ENCODE assay signal across 25 cellular contexts in genomic region chr5:17794201-17794600, GRCh38.
"Had no signal": no experiment of that assay in that cellular context is flagged by ENCODE, and none has a peak within 500 bp of the region (broad histone marks: within the 10 kb centered on the region; RNA-seq: fewer than 3 reads in every experiment).

No MANE protein-coding gene starts in this region.

- H3K36me3 ChIP-seq: left ventricle myocardium inferior, ovary, stomach, thyroid gland, transverse colon, upper lobe of left lung, vagina had no signal

- H3K27ac ChIP-seq: left ventricle myocardium inferior, ovary, skin epidermis, stomach, testis, thyroid gland, transverse colon, upper lobe of left lung, vagina had no signal

- DNase-seq: islet precursor cell; left ventricle myocardium inferior; mesendoderm; naive B cell; ovary; retina; right cardiac atrium; stimulated activated CD4-positive, alpha-beta T cell treated with anti-CD3 and anti-CD28 coated beads, Interleukin-12 subunit alpha, Interleukin-12 subunit beta, amount 100 ng/mL, for 4 hours; stimulated activated CD4-positive, alpha-beta T cell treated with anti-CD3 and anti-CD28 coated beads, Interleukin-15, amount 100 ng/mL, for 24 hours; stimulated activated CD4-positive, alpha-beta T cell treated with anti-CD3 and anti-CD28 coated beads, Interleukin-2, amount 100 ng/mL, for 24 hours; stimulated activated CD4-positive, alpha-beta T cell treated with anti-CD3 and anti-CD28 coated beads, Interleukin-4, amount 100 ng/mL, for 1 hour; stimulated activated naive CD8-positive, alpha-beta T cell treated with anti-CD3 and anti-CD28 coated beads, Interleukin-15, Interleukin-2, amounts not matched to agents 100 U/mL and 50 U/mL, for 24 hours; stomach; testis; thyroid gland; transverse colon; upper lobe of left lung had no signal

- H3K4me3 ChIP-seq: left ventricle myocardium inferior, lung, ovary, skin epidermis, stomach, testis, thyroid gland, transverse colon, upper lobe of left lung, vagina had no signal

- H3K9me3 ChIP-seq: ovary, testis, thyroid gland, transverse colon, upper lobe of left lung, vagina had no signal

- H3K27ac Mint-ChIP-seq: mesothelial cell of epicardium; naive B cell; natural killer cell treated with Interleukin-12 subunit alpha and Interleukin-12 subunit beta and Interleukin-15 and Interleukin-18, amount 100 ng/mL, for 72 hours; progenitor cell of endocrine pancreas; stimulated activated naive B cell treated with anti-CD40 and anti-IgM and Interleukin-4, amounts not matched to agents 10 μg/mL and 1 μg/mL and 100 μg/mL, for 72 hours had no signal

- ATAC-seq: natural killer cell treated with Interleukin-12 subunit alpha and Interleukin-12 subunit beta and Interleukin-15 and Interleukin-18, amount 100 ng/mL, for 72 hours; right cardiac atrium; sciatic nerve; stimulated activated naive CD8-positive, alpha-beta T cell treated with anti-CD3 and anti-CD28 coated beads, Interleukin-15, Interleukin-2, amounts not matched to agents 100 U/mL and 50 U/mL, for 24 hours had no signal

- H3K4me1 ChIP-seq: left ventricle myocardium inferior, stomach, testis, thyroid gland, transverse colon, upper lobe of left lung, vagina had no signal

- H3K36me3 Mint-ChIP-seq: mesothelial cell of epicardium; naive B cell; stimulated activated naive B cell treated with anti-CD40 and anti-IgM and Interleukin-4, amounts not matched to agents 10 μg/mL and 1 μg/mL and 100 μg/mL, for 72 hours had no signal

- H3K27me3 Mint-ChIP-seq: naive B cell; natural killer cell treated with Interleukin-12 subunit alpha and Interleukin-12 subunit beta and Interleukin-15 and Interleukin-18, amount 100 ng/mL, for 72 hours; progenitor cell of endocrine pancreas; stimulated activated naive B cell treated with anti-CD40 and anti-IgM and Interleukin-4, amounts not matched to agents 10 μg/mL and 1 μg/mL and 100 μg/mL, for 72 hours had no signal

- H3K9me3 Mint-ChIP-seq: mesothelial cell of epicardium; stimulated activated naive B cell treated with anti-CD40 and anti-IgM and Interleukin-4, amounts not matched to agents 10 μg/mL and 1 μg/mL and 100 μg/mL, for 72 hours had no signal

- H3K27me3 ChIP-seq: ovary, stomach, testis, thyroid gland, transverse colon, upper lobe of left lung, vagina had no signal

- H3K4me3 Mint-ChIP-seq: mesothelial cell of epicardium; naive B cell; natural killer cell treated with Interleukin-12 subunit alpha and Interleukin-12 subunit beta and Interleukin-15 and Interleukin-18, amount 100 ng/mL, for 72 hours; stimulated activated naive B cell treated with anti-CD40 and anti-IgM and Interleukin-4, amounts not matched to agents 10 μg/mL and 1 μg/mL and 100 μg/mL, for 72 hours had no signal
